ENCODE assay signal across 8 cellular contexts in the genomic region with DNA sequence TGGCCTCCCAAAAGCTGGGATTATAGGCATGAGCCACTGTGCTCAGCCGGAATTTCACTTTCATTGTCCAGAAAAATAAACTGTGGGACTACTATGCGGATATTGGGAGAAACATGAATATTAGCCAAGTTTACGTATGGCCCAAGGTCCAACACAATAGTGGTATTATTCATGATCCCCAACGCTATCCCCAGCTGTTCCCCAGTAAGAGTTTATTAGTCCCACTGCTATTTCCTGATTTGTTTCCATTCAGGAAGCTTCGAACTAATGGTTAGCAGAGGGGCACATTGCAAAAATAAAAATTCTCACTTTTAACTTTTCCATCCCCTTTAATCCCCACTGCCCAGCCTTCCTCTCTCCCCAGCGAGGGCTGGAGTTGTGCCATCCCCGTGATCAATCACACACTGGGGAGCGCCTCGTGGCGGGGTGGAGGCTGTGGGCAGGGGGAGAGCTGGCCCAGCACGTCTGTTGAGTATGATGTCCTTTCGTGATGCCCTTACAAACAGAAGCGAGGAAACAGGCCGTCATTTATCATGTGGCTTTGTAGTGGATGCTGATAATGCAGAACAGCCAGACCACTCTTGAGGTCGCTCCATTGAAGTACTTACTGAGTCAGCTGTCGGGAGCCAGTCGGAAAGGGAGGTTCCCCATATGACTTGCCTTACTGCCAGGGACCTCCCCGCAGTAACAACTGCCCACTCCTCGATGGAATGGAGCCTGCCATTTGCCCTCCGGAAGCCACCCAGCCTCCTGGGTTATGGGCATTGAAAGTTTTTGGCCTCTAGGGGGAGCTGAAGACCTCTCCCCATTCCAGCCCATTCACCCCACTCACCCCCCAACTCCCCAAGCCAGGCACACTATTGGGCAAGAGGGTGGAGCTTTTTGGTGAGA.
A peak's percentile ranks its signal among the peaks of the same experiment; 100 is the strongest.
DNase-seq lines count a peak whose midpoint lies in the region; FAIRE-seq and TF ChIP-seq lines count a peak whose summit lies in the region.

No MANE protein-coding gene starts in this region.

- H3K36me3 ChIP-seq in adrenal gland (replicated peaks in 1 of 2) (no peaks in the 10 kb centered on the region), keratinocyte (ENCODE audit: control insufficient read depth in 2 of 2, extremely low read depth in 1 of 2, insufficient read depth in 2 of 2, low read length in 2 of 2) (no peaks in the 10 kb centered on the region), suprapubic skin (no peaks in the 10 kb centered on the region), esophagus muscularis mucosa (no peaks in the 10 kb centered on the region)

- no peak overlapping the region for H3K27ac Mint-ChIP-seq in CD14-positive monocyte

- peaks cover 1 to 5% (median 3%) of the 10 kb centered on the region in 3 donors for H3K27me3 Mint-ChIP-seq in CD14-positive monocyte (ENCODE audit: low read depth in 3 of 3)

- dilution Hi-C loops in keratinocyte (cut with MboI; ENCODE audit: extremely low pct_ligation_motif_present, low sequenced_read_pairs), result loop anchor here (25.0 kb wide), 1 partner anchor 304 kb away; no protein-coding TSS in a partner anchor

- H3K4me3 Mint-ChIP-seq in CD14-positive monocyte, result no peak overlapping the region

- TF ChIP-seq CTCF in CD14-positive monocyte (IDR thresholded peaks at IDR 0.05), result peak; percentile 23
- peak; percentile 48 for TF ChIP-seq CTCF in HFF-Myc (IDR thresholded peaks at IDR 0.05; ENCODE audit: low read depth, low read length, missing control alignments)
- TF ChIP-seq CTCF in adrenal gland (IDR thresholded peaks at IDR 0.05), result peak in 2 of 6 experiments; percentile 6 to 13
- TF ChIP-seq CTCF in keratinocyte (optimal IDR thresholded peaks at IDR 0.05 in 1 of 3, IDR thresholded peaks at IDR 0.05 in 1 of 3, conservative IDR thresholded peaks at IDR 0.05 in 1 of 3; ENCODE audit: extremely low read depth in 1 of 3, insufficient read depth in 2 of 3, low read length in 3 of 3), result peak; percentile 47 to 70 (median 59)
- TF ChIP-seq CTCF in suprapubic skin (IDR thresholded peaks at IDR 0.05), result no peak
- TF ChIP-seq CTCF in esophagus muscularis mucosa (IDR thresholded peaks at IDR 0.05), result peak in 1 of 3 experiments; percentile 33

- TF ChIP-seq POLR2A in adrenal gland (IDR thresholded peaks at IDR 0.05) (no peak), suprapubic skin (IDR thresholded peaks at IDR 0.05) (no peak), esophagus muscularis mucosa (IDR thresholded peaks at IDR 0.05; ENCODE audit: low read depth) (no peak)

- no peaks in the 10 kb centered on the region for H4K20me1 ChIP-seq in keratinocyte (ENCODE audit: control insufficient read depth, extremely low read depth, insufficient read depth, low read length)

- TF ChIP-seq EP300 in suprapubic skin (IDR thresholded peaks at IDR 0.05) (no peak), esophagus muscularis mucosa (IDR thresholded peaks at IDR 0.05) (no peak)

- no peaks in the 10 kb centered on the region for H3K36me3 Mint-ChIP-seq in CD14-positive monocyte

- H3K4me3 ChIP-seq in HFF-Myc (replicated peaks; ENCODE audit: low read depth, low read length) (no peak overlapping the region), adrenal gland (no peak overlapping the region), keratinocyte (ENCODE audit: control insufficient read depth in 2 of 3, extremely low read depth in 1 of 3, insufficient read depth in 2 of 3, low read depth in 1 of 3, low read length in 3 of 3) (no peak overlapping the region), suprapubic skin (no peak overlapping the region), esophagus muscularis mucosa (no peak overlapping the region)

- no peaks in the 10 kb centered on the region for H3K4me1 Mint-ChIP-seq in CD14-positive monocyte

- 49 to 52% (median 50%) methylated on average over 20 of the region's 20 CpGs for WGBS in adrenal gland, 4 donors
- WGBS in suprapubic skin, result 67% methylated on average over 19 of the region's 20 CpGs
- WGBS in esophagus muscularis mucosa, result 69% methylated on average over 17 of the region's 20 CpGs

- H3K9me3 ChIP-seq in adrenal gland (replicated peaks in 1 of 3), result no peaks in the 10 kb centered on the region
- no peaks in the 10 kb centered on the region for H3K9me3 ChIP-seq in keratinocyte (ENCODE audit: control insufficient read depth, low read depth, low read length)
- no peaks in the 10 kb centered on the region for H3K9me3 ChIP-seq in suprapubic skin
- H3K9me3 ChIP-seq in esophagus muscularis mucosa, result no peaks in the 10 kb centered on the region

- H3K27me3 ChIP-seq in adrenal gland (no peaks in the 10 kb centered on the region), keratinocyte (ENCODE audit: control insufficient read depth, extremely low read depth, insufficient read depth, low read length) (peaks cover 9% of the 10 kb centered on the region), suprapubic skin (no peaks in the 10 kb centered on the region), esophagus muscularis mucosa (no peaks in the 10 kb centered on the region)

- H3K27ac ChIP-seq in adrenal gland, result peak overlapping the region in 1 of 5 donors; percentile 45
- no peak overlapping the region for H3K27ac ChIP-seq in keratinocyte (ENCODE audit: control insufficient read depth, insufficient read depth, low read length)
- no peak overlapping the region for H3K27ac ChIP-seq in suprapubic skin
- H3K27ac ChIP-seq in esophagus muscularis mucosa (replicated peaks in 1 of 4), result no peak overlapping the region

- intact Hi-C loops in CD14-positive monocyte (cut with micrococcal nuclease), result no loop called here
- intact Hi-C loops in adrenal gland (cut with DNase I), result no loop called here
- intact Hi-C loops in esophagus muscularis mucosa (cut with DNase I), result loop anchor here (10.0 kb wide), 2 partner anchors 116 to 176 kb away; a partner anchor contains a TSS

- H3K9ac ChIP-seq in keratinocyte (ENCODE audit: control insufficient read depth, extremely low read depth, insufficient read depth, low read length), result no peak overlapping the region

- peaks cover 0 to 2% (median 0%) of the 10 kb centered on the region in 7 donors for H3K9me3 Mint-ChIP-seq in CD14-positive monocyte

- H3K9me1 ChIP-seq in keratinocyte (ENCODE audit: control insufficient read depth, extremely low read depth, insufficient read depth, low read length), result no peaks in the 10 kb centered on the region

- H3K4me2 ChIP-seq in keratinocyte (ENCODE audit: control insufficient read depth, extremely low read depth, insufficient read depth, low read depth, low read length), result no peak overlapping the region

- no peaks in the 10 kb centered on the region for H3K79me2 ChIP-seq in keratinocyte (ENCODE audit: control insufficient read depth, insufficient read depth, low read length)

- FAIRE-seq in keratinocyte (lab: Jason Lieb, UNC), result no peak

- DNase-seq in CD14-positive monocyte (ENCODE audit: low spot score), result no peak
- no peak for DNase-seq in HFF-Myc (ENCODE audit: extremely low read depth, low read depth)
- DNase-seq in adrenal gland, result peak in 6 of 7 donors; percentile 11 to 59 (median 28)
- DNase-seq in keratinocyte (ENCODE audit: low read depth, low spot score), result no peak
- DNase-seq in central memory CD4-positive, alpha-beta T cell, result no peak
- no peak for DNase-seq in suprapubic skin (ENCODE audit: low spot score in 2 of 2)
- no peak for DNase-seq in activated effector memory CD4-positive, alpha-beta T cell treated with anti-CD3 and anti-CD28 coated beads, Interleukin-2, amount 50 U/mL, for 16 hours
- no peak for DNase-seq in esophagus muscularis mucosa (ENCODE audit: extremely low spot score)

- H3K4me1 ChIP-seq in adrenal gland (replicated peaks in 1 of 2) (no peaks in the 10 kb centered on the region), keratinocyte (ENCODE audit: control insufficient read depth, extremely low read depth, insufficient read depth, low read length) (no peaks in the 10 kb centered on the region), suprapubic skin (peaks cover 4% of the 10 kb centered on the region), esophagus muscularis mucosa (peaks cover 10 to 47% (median 44%) of the 10 kb centered on the region in 4 donors)

- H2AFZ ChIP-seq in keratinocyte (ENCODE audit: control insufficient read depth, low read length), result no peak overlapping the region

Comparison
In these comparisons a context has a peak if more than half of its experiments do, and no peak if none do; other contexts are left out.
1. DNase-seq: peak in adrenal gland (6 of 7); none in CD14-positive monocyte (single experiment), HFF-Myc (single experiment), keratinocyte (single experiment), central memory CD4-positive, alpha-beta T cell (single experiment), suprapubic skin (0 of 2), activated effector memory CD4-positive, alpha-beta T cell treated with anti-CD3 and anti-CD28 coated beads, Interleukin-2, amount 50 U/mL, for 16 hours (single experiment) and esophagus muscularis mucosa (single experiment).
2. CTCF ChIP-seq: peak in CD14-positive monocyte (single experiment), HFF-Myc (single experiment) and keratinocyte (3 of 3); none in suprapubic skin (0 of 2).